In the genomic region with DNA sequence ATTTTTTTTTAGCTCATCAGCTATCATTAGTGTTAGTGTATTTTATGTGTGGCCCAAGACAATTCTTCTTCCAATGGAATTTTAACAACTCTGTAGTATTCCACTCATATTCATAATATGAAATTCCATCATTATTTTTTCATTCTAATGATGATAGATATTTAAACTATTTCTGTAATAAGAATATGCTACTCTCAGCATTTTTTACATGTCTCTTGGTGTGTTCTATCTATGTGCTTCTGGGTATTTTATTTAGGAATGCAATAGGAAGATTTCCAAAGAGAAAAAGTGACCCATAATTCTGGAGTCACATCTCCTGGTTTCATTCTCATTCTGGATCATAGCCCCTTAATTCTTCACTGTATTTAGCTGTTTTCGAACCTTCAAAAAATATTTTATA, we compare ENCODE assay signal across 20 cellular contexts.
DNase-seq lines count a peak whose midpoint lies in the region; ATAC-seq, FAIRE-seq and TF ChIP-seq lines count a peak whose summit lies in the region.
"Had no signal": no experiment of that assay in that cellular context is flagged by ENCODE, and none has a peak within 500 bp of the region (broad histone marks: within the 10 kb centered on the region; RNA-seq: fewer than 3 reads in every experiment).

No MANE protein-coding gene starts in this region.

- TF ChIP-seq EP300 in A549 (IDR thresholded peaks at IDR 0.05) (no peak), H1 (IDR thresholded peaks at IDR 0.05; ENCODE audit: borderline replicate concordance in 1 of 2, low read depth in 2 of 2, low read length in 2 of 2) (no peak)

- in situ Hi-C loops in IMR-90 (cut with MboI; ENCODE audit: low sequenced_read_pairs), result no loop called here

- H3K9me1 ChIP-seq in IMR-90 (ENCODE audit: insufficient read depth, low read length), result no peaks in the 10 kb centered on the region

- H3K9ac ChIP-seq in IMR-90 (ENCODE audit: low read depth, low read length) (no peak overlapping the region), H1 (replicated peaks in 1 of 4; ENCODE audit: extremely low read depth in 1 of 4, low read depth in 3 of 4, low read length in 3 of 4) (no peak overlapping the region)
- H3K9ac ChIP-seq: BLaER1 treated with 17β-estradiol and CSF1 and Interleukin-3, amounts not matched to agents 10 nM and 100 nM had no signal

- no peak overlapping the region for H2BK15ac ChIP-seq in IMR-90 (ENCODE audit: low read depth, low read length)
- no peak overlapping the region for H2BK15ac ChIP-seq in H1 (ENCODE audit: low read length)

- H3K79me1 ChIP-seq in IMR-90 (ENCODE audit: low read depth in 1 of 2, low read length in 2 of 2), result no peaks in the 10 kb centered on the region
- H3K79me1 ChIP-seq in H1 (ENCODE audit: low read depth, low read length), result no peaks in the 10 kb centered on the region

- no TSS peak for BruUV-seq in IMR-90 (replicated peaks; lab: Mats Ljungman, UMichigan)

- H2BK12ac ChIP-seq in H1 (ENCODE audit: low read depth, low read length), result no peak overlapping the region

- H2AK5ac ChIP-seq in IMR-90 (ENCODE audit: low read depth, low read length) (no peak overlapping the region), H1 (ENCODE audit: low read depth, low read length) (no peak overlapping the region)

- TF ChIP-seq POLR2A in A549 (IDR thresholded peaks at IDR 0.05; ENCODE audit: low read length) (no peak), IMR-90 (IDR thresholded peaks at IDR 0.05; ENCODE audit: low read depth, low read length) (no peak), H1 (IDR thresholded peaks at IDR 0.05; ENCODE audit: control extremely low read depth in 1 of 2, low read depth in 2 of 2, low read length in 2 of 2) (no peak)

- ATAC-seq in A549, result no peak
- no peak for ATAC-seq in IMR-90 (ENCODE audit: low read depth)
- ATAC-seq in stimulated activated naive CD8-positive, alpha-beta T cell treated with anti-CD3 and anti-CD28 coated beads, Interleukin-15, Interleukin-2, amounts not matched to agents 100 U/mL and 50 U/mL, for 24 hours, result no peak
- ATAC-seq in GM19324 (IDR thresholded peaks at IDR 0.05; ENCODE audit: low FRiP score, unreplicated experiment), result no peak
- ATAC-seq: CD8-positive, alpha-beta T cell had no signal

- H2BK5ac ChIP-seq in IMR-90 (ENCODE audit: low read depth, low read length, poor library complexity, severe bottlenecking) (no peak overlapping the region), H1 (ENCODE audit: low read depth, low read length) (no peak overlapping the region)

- no peak overlapping the region for H2AK9ac ChIP-seq in IMR-90 (replicated peaks; ENCODE audit: low read depth, low read length, poor library complexity)

- no peaks in the 10 kb centered on the region for H3K36me3 ChIP-seq in IMR-90 (ENCODE audit: control insufficient read depth, insufficient read depth, low read length)
- no peaks in the 10 kb centered on the region for H3K36me3 ChIP-seq in H1 (ENCODE audit: control insufficient read depth in 2 of 4, insufficient read depth in 4 of 4, low read length in 3 of 4)
- H3K36me3 ChIP-seq: BLaER1 treated with 17β-estradiol and CSF1 and Interleukin-3, amounts not matched to agents 10 nM and 100 nM had no signal

- no peak overlapping the region for H2BK20ac ChIP-seq in IMR-90 (ENCODE audit: low read depth, low read length)
- H2BK20ac ChIP-seq in H1 (ENCODE audit: low read length), result no peak overlapping the region

- intact Hi-C loops in IMR-90 (cut with micrococcal nuclease), result no loop called here

- H3K79me2 ChIP-seq in H1 (ENCODE audit: control insufficient read depth in 1 of 2, insufficient read depth in 2 of 2, low read length in 2 of 2), result no peaks in the 10 kb centered on the region

- H3K4me2 ChIP-seq in A549, result no peak overlapping the region
- H3K4me2 ChIP-seq in IMR-90 (ENCODE audit: low read depth, low read length), result no peak overlapping the region
- no peak overlapping the region for H3K4me2 ChIP-seq in H1 (ENCODE audit: insufficient read depth in 1 of 2, low read depth in 2 of 2, low read length in 2 of 2)
- H3K4me2 ChIP-seq: BLaER1 treated with 17β-estradiol and CSF1 and Interleukin-3, amounts not matched to agents 10 nM and 100 nM had no signal

- H2BK120ac ChIP-seq in IMR-90 (ENCODE audit: low read depth, low read length), result no peak overlapping the region
- no peak overlapping the region for H2BK120ac ChIP-seq in H1 (replicated peaks; ENCODE audit: low read depth, low read length)

- H3K27me3 ChIP-seq in IMR-90 (ENCODE audit: control insufficient read depth, insufficient read depth, low read length) (no peaks in the 10 kb centered on the region), H1 (replicated peaks in 1 of 4; ENCODE audit: control insufficient read depth in 3 of 4, extremely low read depth in 1 of 4, insufficient read depth in 3 of 4, low read length in 3 of 4) (no peaks in the 10 kb centered on the region)
- H3K27me3 ChIP-seq: BLaER1 treated with 17β-estradiol and CSF1 and Interleukin-3, amounts not matched to agents 10 nM and 100 nM had no signal

- DNase-seq in A549 (ENCODE audit: low read depth in 1 of 2, low spot score in 1 of 2), result no peak
- no peak for DNase-seq in IMR-90
- DNase-seq in H1 (ENCODE audit: low read depth in 1 of 2, low spot score in 2 of 2), result no peak
- DNase-seq in stimulated activated naive CD8-positive, alpha-beta T cell treated with anti-CD3 and anti-CD28 coated beads, Interleukin-15, Interleukin-2, amounts not matched to agents 100 U/mL and 50 U/mL, for 24 hours, result no peak
- DNase-seq: 8988T; AML-193; Caco-2; Calu3; CD4-positive, alpha-beta T cell; CD8-positive, alpha-beta T cell; DMS79 treated with DMSO at 0.1 percent for 48 hours; GF-D8 had no signal

- H3K23ac ChIP-seq in IMR-90 (ENCODE audit: low read depth, low read length), result no peak overlapping the region
- H3K23ac ChIP-seq in H1 (ENCODE audit: insufficient read length), result no peak overlapping the region

- H3K14ac ChIP-seq in IMR-90 (replicated peaks; ENCODE audit: low read depth, low read length), result no peak overlapping the region
- no peak overlapping the region for H3K14ac ChIP-seq in H1 (ENCODE audit: insufficient read length)

- H3K4me3 ChIP-seq in A549 (no peak overlapping the region), IMR-90 (ENCODE audit: insufficient read depth, low read depth, low read length) (no peak overlapping the region), H1 (ENCODE audit: extremely low read depth in 1 of 4, insufficient read depth in 2 of 4, low read depth in 3 of 4, low read length in 4 of 4) (no peak overlapping the region)
- H3K4me3 ChIP-seq: BLaER1 treated with 17β-estradiol and CSF1 and Interleukin-3, amounts not matched to agents 10 nM and 100 nM had no signal

- CTCF ChIA-PET in A549 (lab: Yijun Ruan, JAX), result no interaction called here
- CTCF ChIA-PET in IMR-90 (lab: Yijun Ruan, JAX), result no interaction called here
- CTCF ChIA-PET in H1 (lab: Charles Lee; ENCODE audit: partially characterized antibody), result no interaction called here

- H3K56ac ChIP-seq in IMR-90 (ENCODE audit: extremely low read depth, insufficient read depth, low read length) (no peak overlapping the region), H1 (replicated peaks; ENCODE audit: insufficient read length, low read depth, low read length) (no peak overlapping the region)

- H3K4ac ChIP-seq in IMR-90 (ENCODE audit: low read depth, low read length) (no peak overlapping the region), H1 (replicated peaks; ENCODE audit: insufficient read length, low read depth, low read length) (no peak overlapping the region)

- H4K5ac ChIP-seq in IMR-90 (ENCODE audit: low read depth, low read length) (no peak overlapping the region), H1 (ENCODE audit: insufficient read length, low read depth, low read length) (no peak overlapping the region)

- no peaks in the 10 kb centered on the region for H4K20me1 ChIP-seq in IMR-90 (ENCODE audit: insufficient read depth, low read length)
- H4K20me1 ChIP-seq in H1 (replicated peaks in 1 of 2; ENCODE audit: control insufficient read depth in 1 of 2, insufficient read depth in 2 of 2, low read length in 2 of 2), result no peaks in the 10 kb centered on the region
- H4K20me1 ChIP-seq: BLaER1 treated with 17β-estradiol and CSF1 and Interleukin-3, amounts not matched to agents 10 nM and 100 nM had no signal

- no peak for TF ChIP-seq CTCF in A549 (IDR thresholded peaks at IDR 0.05)
- TF ChIP-seq CTCF in IMR-90 (conservative IDR thresholded peaks at IDR 0.05; ENCODE audit: low read depth, low read length), result no peak
- no peak for TF ChIP-seq CTCF in H1 (IDR thresholded peaks at IDR 0.05; ENCODE audit: control extremely low read depth in 1 of 3, insufficient read depth in 1 of 3, low read depth in 1 of 3, low read length in 3 of 3)

- POLR2A ChIA-PET in A549 (lab: Yijun Ruan, JAX) (no interaction called here), IMR-90 (lab: Charles Lee; ENCODE audit: unreplicated experiment) (no interaction called here), H1 (lab: Charles Lee; ENCODE audit: partially characterized antibody) (no interaction called here)

- no peak overlapping the region for H3K18ac ChIP-seq in IMR-90 (ENCODE audit: low read depth, low read length)
- H3K18ac ChIP-seq in H1 (ENCODE audit: extremely low read depth, low read length), result no peak overlapping the region

- no peak overlapping the region for H3K27ac ChIP-seq in A549
- H3K27ac ChIP-seq in IMR-90 (ENCODE audit: insufficient read depth, low read length), result no peak overlapping the region
- no peak overlapping the region for H3K27ac ChIP-seq in H1 (ENCODE audit: low read depth, low read length)
- H3K27ac ChIP-seq: BLaER1 treated with 17β-estradiol and CSF1 and Interleukin-3, amounts not matched to agents 10 nM and 100 nM; C4-2B had no signal

- FAIRE-seq in A549 (lab: Jason Lieb, UNC), result no peak
- no peak for FAIRE-seq in H1 (lab: Jason Lieb, UNC)
- FAIRE-seq: A204.1, D721Med, G401.6, GM12891, GM19239 had no signal

- H4K91ac ChIP-seq in IMR-90 (ENCODE audit: insufficient read depth, low read depth, low read length) (no peak overlapping the region), H1 (replicated peaks; ENCODE audit: insufficient read length, low read length) (no peak overlapping the region)

- H3K9me3 ChIP-seq in A549, result no peaks in the 10 kb centered on the region
- peaks cover 3% of the 10 kb centered on the region; the same call in 1 of the 2 replicates for H3K9me3 ChIP-seq in IMR-90 (ENCODE audit: control insufficient read depth, insufficient read depth, low read length)
- H3K9me3 ChIP-seq in H1 (ENCODE audit: insufficient read depth in 2 of 2, low read depth in 1 of 2, low read length in 1 of 2), result no peaks in the 10 kb centered on the region
- H3K9me3 ChIP-seq: BLaER1 treated with 17β-estradiol and CSF1 and Interleukin-3, amounts not matched to agents 10 nM and 100 nM; Caco-2 had no signal

- TF ChIP-seq RAD21 in A549 (conservative IDR thresholded peaks at IDR 0.05 in 1 of 2, IDR thresholded peaks at IDR 0.05 in 1 of 2) (no peak), IMR-90 (IDR thresholded peaks at IDR 0.05; ENCODE audit: low read length) (no peak), H1 (IDR thresholded peaks at IDR 0.05 in 1 of 2, conservative IDR thresholded peaks at IDR 0.05 in 1 of 2; ENCODE audit: low read depth in 2 of 2, low read length in 2 of 2) (no peak)

- no peak overlapping the region for H2AFZ ChIP-seq in IMR-90 (replicated peaks; ENCODE audit: low read length, poor library complexity)
- no peak overlapping the region for H2AFZ ChIP-seq in H1 (ENCODE audit: low read length)

- no peaks in the 10 kb centered on the region for H3K4me1 ChIP-seq in A549
- H3K4me1 ChIP-seq in IMR-90 (ENCODE audit: control insufficient read depth, insufficient read depth, low read length), result no peaks in the 10 kb centered on the region
- H3K4me1 ChIP-seq in H1 (replicated peaks in 1 of 4; ENCODE audit: control insufficient read depth in 3 of 4, insufficient read depth in 4 of 4, low read length in 3 of 4), result no peaks in the 10 kb centered on the region
- H3K4me1 ChIP-seq: BLaER1 treated with 17β-estradiol and CSF1 and Interleukin-3, amounts not matched to agents 10 nM and 100 nM; Caco-2 had no signal

- no peak overlapping the region for H4K8ac ChIP-seq in IMR-90 (ENCODE audit: low read depth in 2 of 2, low read length in 2 of 2)
- H4K8ac ChIP-seq in H1 (ENCODE audit: extremely low read depth, insufficient read depth, low read length), result no peak overlapping the region

- H3K23me2 ChIP-seq in H1 (ENCODE audit: low read depth, low read length), result no peaks in the 10 kb centered on the region

- 8% methylated on average over 1 of the region's 1 CpG for WGBS in A549 (ENCODE audit: missing lambda C conversion rate)
- WGBS in IMR-90 (ENCODE audit: extremely low coverage in 2 of 2, insufficient read length in 1 of 2), 2 experiments, result no CpG with 5 or more reads among the region's 1 CpG
- WGBS in H1 (ENCODE audit: extremely low coverage in 1 of 2, insufficient coverage in 1 of 2, insufficient read length in 1 of 2, insufficient replicate concordance in 2 of 2, low coverage in 1 of 2, low lambda C conversion rate in 2 of 2, missing lambda C conversion rate in 1 of 2), 2 experiments, result 92% methylated on average over 1 of the region's 1 CpG; no CpG with 5 or more reads in 1 of the 2 experiments

- dilution Hi-C loops in IMR-90 (cut with HindIII; ENCODE audit: low sequenced_read_pairs, unreplicated experiment), result no loop called here
